Comparison of ENCODE assay signal across 8 cellular contexts in the genomic region with DNA sequence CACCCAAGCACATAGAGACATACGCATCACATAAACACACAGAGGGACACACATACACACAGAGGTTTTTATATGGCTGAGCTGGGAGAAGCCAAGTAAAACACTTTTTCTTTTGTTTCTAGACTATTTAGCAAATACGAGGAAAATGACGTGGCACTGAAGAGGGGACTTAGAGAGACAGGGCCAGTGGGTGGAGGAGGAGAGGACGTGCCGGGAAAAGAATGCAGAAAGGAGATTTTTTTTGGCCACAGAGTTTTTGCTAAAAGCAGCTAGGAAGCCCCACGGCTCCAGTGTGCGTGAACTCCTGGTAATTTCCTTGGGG.
DNase-seq lines count a peak whose midpoint lies in the region; ATAC-seq and TF ChIP-seq lines count a peak whose summit lies in the region.

No MANE protein-coding gene starts in this region.

- no peaks in the 10 kb centered on the region for H3K27me3 ChIP-seq in neuron (ENCODE audit: insufficient read depth, low read length)
- no peaks in the 10 kb centered on the region for H3K27me3 ChIP-seq in effector memory CD4-positive, alpha-beta T cell (replicated peaks; ENCODE audit: control insufficient read depth, insufficient read depth, low read length, poor library complexity, severe bottlenecking)

- H3K4me1 ChIP-seq in neuron (ENCODE audit: insufficient read depth, low read length): peaks cover 24% of the 10 kb centered on the region
- H3K4me1 ChIP-seq in effector memory CD4-positive, alpha-beta T cell (ENCODE audit: control insufficient read depth, insufficient read depth, low read length, poor library complexity, severe bottlenecking): peaks cover 9% of the 10 kb centered on the region

- peak; percentile 8 for ATAC-seq in GM18511 (IDR thresholded peaks at IDR 0.05; ENCODE audit: unreplicated experiment)
- ATAC-seq in HG03066 (IDR thresholded peaks at IDR 0.05; ENCODE audit: low read depth, unreplicated experiment): peak; percentile 4

- TF ChIP-seq CTCF in chondrocyte (IDR thresholded peaks at IDR 0.05): no peak

- no peaks in the 10 kb centered on the region for H3K36me3 Mint-ChIP-seq in chondrocyte (ENCODE audit: low read depth)

- no peak for DNase-seq in chondrocyte (ENCODE audit: low spot score)
- no peak for DNase-seq in ureter (ENCODE audit: low spot score)
- no peak for DNase-seq in activated CD4-positive, CD25-positive, alpha-beta regulatory T cell treated with anti-CD3 and anti-CD28 coated beads, Interleukin-2, amount 50 U/mL, for 72 hours
- DNase-seq in effector memory CD4-positive, alpha-beta T cell: no peak
- DNase-seq in posterior cingulate gyrus: no peak

- H2AFZ ChIP-seq in neuron (ENCODE audit: low read depth, low read length): peak overlapping the region; percentile 86

- peak overlapping the region; percentile 61 for H3K4me3 Mint-ChIP-seq in chondrocyte (ENCODE audit: unreplicated experiment)

- H3K27me3 Mint-ChIP-seq in chondrocyte (ENCODE audit: low read depth): no peaks in the 10 kb centered on the region

- H3K27ac Mint-ChIP-seq in chondrocyte (ENCODE audit: unreplicated experiment): peak overlapping the region; percentile 97

- H3K27ac ChIP-seq in effector memory CD4-positive, alpha-beta T cell (ENCODE audit: insufficient read depth, low read length, poor library complexity, severe bottlenecking): no peak overlapping the region

- peak overlapping the region; percentile 53 for H3K4me3 ChIP-seq in neuron (ENCODE audit: low read length)
- no peak overlapping the region for H3K4me3 ChIP-seq in effector memory CD4-positive, alpha-beta T cell (ENCODE audit: insufficient read depth, low read depth, low read length, poor library complexity, severe bottlenecking)

- H3K4me1 Mint-ChIP-seq in chondrocyte (ENCODE audit: low read depth): peaks cover 71% of the 10 kb centered on the region

- intact Hi-C loops in posterior cingulate gyrus (cut with DNase I): no loop called here

- H3K9me3 Mint-ChIP-seq in chondrocyte (ENCODE audit: low read depth): no peaks in the 10 kb centered on the region

- no peaks in the 10 kb centered on the region for H3K36me3 ChIP-seq in neuron (ENCODE audit: insufficient read depth, low read length)
- no peaks in the 10 kb centered on the region for H3K36me3 ChIP-seq in effector memory CD4-positive, alpha-beta T cell (ENCODE audit: control insufficient read depth, insufficient read depth, low read length)

- no peaks in the 10 kb centered on the region for H3K9me3 ChIP-seq in neuron (ENCODE audit: low read length)
- H3K9me3 ChIP-seq in effector memory CD4-positive, alpha-beta T cell (ENCODE audit: control insufficient read depth, low read length): no peaks in the 10 kb centered on the region
